In genomic region chr3:107375682-107376081, GRCh38 we compare ENCODE assay signal across 16 cellular contexts. TPM values are rescaled to one million over a fixed set of nuclear protein-coding genes. Genes with fewer than 3 reads are reported as not detected.
DNase-seq lines count a peak whose midpoint lies in the region; ATAC-seq and TF ChIP-seq lines count a peak whose summit lies in the region.
"Had no signal": no experiment of that assay in that cellular context is flagged by ENCODE, and none has a peak within 500 bp of the region (broad histone marks: within the 10 kb centered on the region; RNA-seq: fewer than 3 reads in every experiment).

No MANE protein-coding gene starts in this region.

- no peaks in the 10 kb centered on the region for H3K9me3 ChIP-seq in PC-3 (ENCODE audit: low read length)
- H3K9me3 ChIP-seq: BLaER1, HAP-1 had no signal

- peak overlapping the region; percentile 19 for H3K4me2 ChIP-seq in PC-3 (ENCODE audit: low read length)
- H3K4me2 ChIP-seq: BLaER1 had no signal

- CTCF ChIA-PET in Calu3 (lab: Charles Lee) (no interaction called here), PC-3 (lab: Charles Lee) (interaction anchor here (0.6 kb wide), 1 partner anchor 360 kb away, joined by 3 read pairs; no protein-coding TSS in a partner anchor)
- CTCF ChIA-PET in activated CD4-positive, alpha-beta memory T cell treated with anti-CD3 and anti-CD28 coated beads, Interleukin-2, amount 10 ng/mL, durations not matched to agents 7 days and 5 days (lab: Charles Lee), result no interaction called here
- CTCF ChIA-PET in activated CD8-positive, alpha-beta T cell treated with anti-CD3 and anti-CD28 coated beads for 36 hours (lab: Charles Lee), result no interaction called here

- H3K27ac Mint-ChIP-seq in Calu3 (ENCODE audit: unreplicated experiment) (peak overlapping the region; percentile 68), mesothelial cell of epicardium (peak overlapping the region; percentile 67)
- H3K27ac Mint-ChIP-seq in activated CD4-positive, alpha-beta memory T cell treated with anti-CD3 and anti-CD28 coated beads, Interleukin-2, amount 10 ng/mL, durations not matched to agents 7 days and 5 days, result no peak overlapping the region
- no peak overlapping the region for H3K27ac Mint-ChIP-seq in activated CD8-positive, alpha-beta T cell treated with anti-CD3 and anti-CD28 coated beads for 36 hours
- H3K27ac Mint-ChIP-seq: CD14-positive monocyte; CD4-positive, alpha-beta memory T cell had no signal

- POLR2A ChIA-PET in PC-3 (lab: Charles Lee; ENCODE audit: unreplicated experiment), result no interaction called here
- POLR2A ChIA-PET in activated CD4-positive, alpha-beta memory T cell treated with anti-CD3 and anti-CD28 coated beads, Interleukin-2, amount 10 ng/mL, durations not matched to agents 7 days and 5 days (lab: Charles Lee), result no interaction called here
- POLR2A ChIA-PET in activated CD8-positive, alpha-beta T cell treated with anti-CD3 and anti-CD28 coated beads for 36 hours (lab: Charles Lee), result no interaction called here

- H3K36me3 Mint-ChIP-seq in Calu3 (ENCODE audit: insufficient read depth, unreplicated experiment) (no peaks in the 10 kb centered on the region), mesothelial cell of epicardium (peaks cover 5% of the 10 kb centered on the region)
- H3K36me3 Mint-ChIP-seq in activated T-cell treated with anti-CD3 and anti-CD28 coated beads, Interleukin-2, amount 50 U/mL, for 4 hours (ENCODE audit: insufficient read depth), result no peaks in the 10 kb centered on the region
- no peaks in the 10 kb centered on the region for H3K36me3 Mint-ChIP-seq in activated CD4-positive, alpha-beta memory T cell treated with anti-CD3 and anti-CD28 coated beads, Interleukin-2, amount 10 ng/mL, durations not matched to agents 7 days and 5 days (ENCODE audit: low read depth)
- no peaks in the 10 kb centered on the region for H3K36me3 Mint-ChIP-seq in activated CD8-positive, alpha-beta T cell treated with anti-CD3 and anti-CD28 coated beads for 36 hours (ENCODE audit: low read depth)
- H3K36me3 Mint-ChIP-seq: CD14-positive monocyte; CD4-positive, alpha-beta memory T cell had no signal

- H3K4me3 Mint-ChIP-seq in Calu3 (ENCODE audit: low read depth, unreplicated experiment) (no peak overlapping the region), mesothelial cell of epicardium (no peak overlapping the region)
- no peak overlapping the region for H3K4me3 Mint-ChIP-seq in activated T-cell treated with anti-CD3 and anti-CD28 coated beads, Interleukin-2, amount 50 U/mL, for 4 hours
- no peak overlapping the region for H3K4me3 Mint-ChIP-seq in activated CD4-positive, alpha-beta memory T cell treated with anti-CD3 and anti-CD28 coated beads, Interleukin-2, amount 10 ng/mL, durations not matched to agents 7 days and 5 days
- H3K4me3 Mint-ChIP-seq in activated CD8-positive, alpha-beta T cell treated with anti-CD3 and anti-CD28 coated beads for 36 hours, result no peak overlapping the region
- H3K4me3 Mint-ChIP-seq: CD14-positive monocyte; CD4-positive, alpha-beta memory T cell had no signal

- TF ChIP-seq CTCF in Calu3 (IDR thresholded peaks at IDR 0.05; ENCODE audit: unreplicated experiment) (no peak), PC-3 (conservative IDR thresholded peaks at IDR 0.05; ENCODE audit: low read depth, low read length) (no peak), epithelial cell of esophagus (IDR thresholded peaks at IDR 0.05; ENCODE audit: insufficient read depth, low read depth, low read length, missing control alignments) (no peak), mesothelial cell of epicardium (IDR thresholded peaks at IDR 0.05; ENCODE audit: unreplicated experiment) (no peak)
- TF ChIP-seq CTCF in activated CD8-positive, alpha-beta T cell treated with anti-CD3 and anti-CD28 coated beads for 36 hours (IDR thresholded peaks at IDR 0.05), result no peak

- H3K36me3 ChIP-seq in PC-3 (ENCODE audit: low read depth, low read length), result no peaks in the 10 kb centered on the region
- H3K36me3 ChIP-seq: BLaER1, HAP-1 had no signal

- H3K4me3 ChIP-seq in PC-3 (ENCODE audit: low read length), result no peak overlapping the region
- no peak overlapping the region for H3K4me3 ChIP-seq in epithelial cell of esophagus (ENCODE audit: low read length)
- H3K4me3 ChIP-seq: BLaER1, HAP-1 had no signal

- H3K79me2 ChIP-seq in PC-3 (ENCODE audit: low read length), result no peaks in the 10 kb centered on the region

- no peak overlapping the region for H3K9ac ChIP-seq in PC-3 (ENCODE audit: low read length)
- H3K9ac ChIP-seq: BLaER1 had no signal

- no peaks in the 10 kb centered on the region for H3K27me3 Mint-ChIP-seq in Calu3 (ENCODE audit: unreplicated experiment)
- no peaks in the 10 kb centered on the region for H3K27me3 Mint-ChIP-seq in mesothelial cell of epicardium (ENCODE audit: low read depth)
- peaks cover 7% of the 10 kb centered on the region for H3K27me3 Mint-ChIP-seq in activated T-cell treated with anti-CD3 and anti-CD28 coated beads, Interleukin-2, amount 50 U/mL, for 4 hours (ENCODE audit: low read depth)
- peaks cover 17% of the 10 kb centered on the region for H3K27me3 Mint-ChIP-seq in activated CD4-positive, alpha-beta memory T cell treated with anti-CD3 and anti-CD28 coated beads, Interleukin-2, amount 10 ng/mL, durations not matched to agents 7 days and 5 days
- H3K27me3 Mint-ChIP-seq in activated CD8-positive, alpha-beta T cell treated with anti-CD3 and anti-CD28 coated beads for 36 hours, result peaks cover 4% of the 10 kb centered on the region

- peaks cover 14% of the 10 kb centered on the region for H3K4me1 ChIP-seq in PC-3 (ENCODE audit: insufficient read depth, low read length)
- H3K4me1 ChIP-seq: BLaER1, HAP-1 had no signal

- no TSS peak for BruUV-seq in Calu3 (replicated peaks; lab: Mats Ljungman, UMichigan)
- BruUV-seq in PC-3 (replicated peaks; lab: Mats Ljungman, UMichigan), result no TSS peak

- no peak overlapping the region for H3K27ac ChIP-seq in PC-3 (ENCODE audit: low read length)
- H3K27ac ChIP-seq: BLaER1, HL-60 had no signal

- H3K27me3 ChIP-seq in PC-3 (ENCODE audit: low read length), result no peaks in the 10 kb centered on the region
- H3K27me3 ChIP-seq: BLaER1 had no signal

- no peak overlapping the region for H2AFZ ChIP-seq in PC-3 (ENCODE audit: low read length)

- intact Hi-C loops in Calu3 (cut with micrococcal nuclease; ENCODE audit: unreplicated experiment) (loop anchor here (2.0 kb wide), 1 partner anchor 41 kb away; no protein-coding TSS in a partner anchor), PC-3 (cut with micrococcal nuclease) (no loop called here)
- intact Hi-C loops in activated CD8-positive, alpha-beta T cell treated with anti-CD3 and anti-CD28 coated beads for 36 hours (cut with micrococcal nuclease), result no loop called here

- H3F3A ChIP-seq in PC-3 (ENCODE audit: low read length, unreplicated experiment), result no peaks in the 10 kb centered on the region

- DNase-seq in Calu3 (no peak), PC-3 (peak; percentile 70), epithelial cell of esophagus (ENCODE audit: low read depth) (peak; percentile 17), mesothelial cell of epicardium (ENCODE audit: low spot score in 2 of 2, unreplicated experiment in 2 of 2) (no peak)
- DNase-seq in activated T-cell treated with anti-CD3 and anti-CD28 coated beads, Interleukin-2, amount 50 U/mL, for 4 hours, result no peak
- DNase-seq in activated CD4-positive, alpha-beta memory T cell treated with anti-CD3 and anti-CD28 coated beads, Interleukin-2, amount 10 ng/mL, durations not matched to agents 7 days and 5 days, result no peak
- DNase-seq in activated CD8-positive, alpha-beta T cell treated with anti-CD3 and anti-CD28 coated beads for 36 hours, result no peak
- DNase-seq: 8988T; CD4-positive, alpha-beta memory T cell; IMR-90 had no signal

- H3K4me1 Mint-ChIP-seq in Calu3 (ENCODE audit: low read depth, unreplicated experiment) (peaks cover 62% of the 10 kb centered on the region), mesothelial cell of epicardium (peaks cover 21% of the 10 kb centered on the region)
- no peaks in the 10 kb centered on the region for H3K4me1 Mint-ChIP-seq in activated T-cell treated with anti-CD3 and anti-CD28 coated beads, Interleukin-2, amount 50 U/mL, for 4 hours (ENCODE audit: low read depth)
- H3K4me1 Mint-ChIP-seq in activated CD4-positive, alpha-beta memory T cell treated with anti-CD3 and anti-CD28 coated beads, Interleukin-2, amount 10 ng/mL, durations not matched to agents 7 days and 5 days, result no peaks in the 10 kb centered on the region
- no peaks in the 10 kb centered on the region for H3K4me1 Mint-ChIP-seq in activated CD8-positive, alpha-beta T cell treated with anti-CD3 and anti-CD28 coated beads for 36 hours (ENCODE audit: low read depth)
- H3K4me1 Mint-ChIP-seq: CD14-positive monocyte; CD4-positive, alpha-beta memory T cell had no signal

- no peak for ATAC-seq in PC-3
- no peak for ATAC-seq in activated T-cell treated with anti-CD3 and anti-CD28 coated beads, Interleukin-2, amount 50 U/mL, for 4 hours
- ATAC-seq in activated CD8-positive, alpha-beta T cell treated with anti-CD3 and anti-CD28 coated beads for 36 hours, result no peak

- no peaks in the 10 kb centered on the region for H3K9me3 Mint-ChIP-seq in Calu3 (ENCODE audit: low read depth, unreplicated experiment)
- H3K9me3 Mint-ChIP-seq in mesothelial cell of epicardium, result peaks cover 7% of the 10 kb centered on the region
- no peaks in the 10 kb centered on the region for H3K9me3 Mint-ChIP-seq in activated T-cell treated with anti-CD3 and anti-CD28 coated beads, Interleukin-2, amount 50 U/mL, for 4 hours
- H3K9me3 Mint-ChIP-seq in activated CD4-positive, alpha-beta memory T cell treated with anti-CD3 and anti-CD28 coated beads, Interleukin-2, amount 10 ng/mL, durations not matched to agents 7 days and 5 days, result no peaks in the 10 kb centered on the region
- H3K9me3 Mint-ChIP-seq in activated CD8-positive, alpha-beta T cell treated with anti-CD3 and anti-CD28 coated beads for 36 hours, result no peaks in the 10 kb centered on the region
- H3K9me3 Mint-ChIP-seq: CD4-positive, alpha-beta memory T cell had no signal

- no peaks in the 10 kb centered on the region for H3K9me2 ChIP-seq in PC-3 (replicated peaks; ENCODE audit: low read length)

- no peaks in the 10 kb centered on the region for H4K20me1 ChIP-seq in PC-3 (ENCODE audit: low read length)
- H4K20me1 ChIP-seq: BLaER1 had no signal

RNA-seq across cellular contexts. Expression of gene CCDC54, which starts 1.6 kb away (rescaled TPM):
- total RNA-seq in Calu3 (2022) (not detected in 2 replicates), PC-3 (2014; rRNA removed) (not detected in 2 replicates), mesothelial cell of epicardium (not detected in 3 replicates)
- not detected for total RNA-seq in activated T-cell treated with anti-CD3 and anti-CD28 coated beads, Interleukin-2, amount 50 U/mL, for 4 hours
- not detected for total RNA-seq in activated CD4-positive, alpha-beta memory T cell treated with anti-CD3 and anti-CD28 coated beads, Interleukin-2, amount 10 ng/mL, durations not matched to agents 7 days and 5 days
- total RNA-seq in activated CD8-positive, alpha-beta T cell treated with anti-CD3 and anti-CD28 coated beads for 36 hours, result not detected
- total RNA-seq: A673; CD4-positive, alpha-beta memory T cell; H1; IMR-90 had no signal

Comparison
In these comparisons a context has a peak if more than half of its experiments do, and no peak if none do; other contexts are left out.
1. DNase-seq: peak in PC-3 (single experiment) and epithelial cell of esophagus (single experiment); none in Calu3 (single experiment), mesothelial cell of epicardium (0 of 2), activated T-cell treated with anti-CD3 and anti-CD28 coated beads, Interleukin-2, amount 50 U/mL, for 4 hours (single experiment), activated CD4-positive, alpha-beta memory T cell treated with anti-CD3 and anti-CD28 coated beads, Interleukin-2, amount 10 ng/mL, durations not matched to agents 7 days and 5 days (single experiment) and activated CD8-positive, alpha-beta T cell treated with anti-CD3 and anti-CD28 coated beads for 36 hours (single experiment).
2. H3K27ac Mint-ChIP-seq: peak in Calu3 (single experiment) and mesothelial cell of epicardium (single experiment); none in activated CD4-positive, alpha-beta memory T cell treated with anti-CD3 and anti-CD28 coated beads, Interleukin-2, amount 10 ng/mL, durations not matched to agents 7 days and 5 days (single experiment) and activated CD8-positive, alpha-beta T cell treated with anti-CD3 and anti-CD28 coated beads for 36 hours (single experiment).